In genomic region chr3:112640864-112641751, GRCh38 we compare ENCODE assay signal across 9 cellular contexts. TPM values are rescaled to one million over a fixed set of nuclear protein-coding genes. Genes with fewer than 3 reads are reported as not detected.
DNase-seq lines count a peak whose midpoint lies in the region; ATAC-seq and TF ChIP-seq lines count a peak whose summit lies in the region.
"Had no signal": no experiment of that assay in that cellular context is flagged by ENCODE, and none has a peak within 500 bp of the region (broad histone marks: within the 10 kb centered on the region; RNA-seq: fewer than 3 reads in every experiment).

Gene CCDC80 (minus strand): TSS chr3:112641143. CDS start chr3:112639905, 1,238 bp downstream.

- ATAC-seq in HG03095 (IDR thresholded peaks at IDR 0.05; ENCODE audit: unreplicated experiment): no peak

- H3K27ac ChIP-seq in iPS-18a (ENCODE audit: low read length) (peak within 1 kb of the TSS; percentile 42), stomach smooth muscle (ENCODE audit: low read length) (peak within 1 kb of the TSS; percentile 92), substantia nigra (ENCODE audit: low read depth, low read length, poor library complexity, severe bottlenecking) (no peak within 1 kb of the TSS)

- no peak within 1 kb of the TSS for H3K4me3 Mint-ChIP-seq in HFFc6
- H3K4me3 Mint-ChIP-seq: brain had no signal

- no peaks in the 10 kb centered on the region; the same call in 1 of the 2 replicates for H3K27me3 Mint-ChIP-seq in HFFc6 (ENCODE audit: insufficient read depth)
- H3K27me3 Mint-ChIP-seq: brain had no signal

- DNase-seq in HFFc6 (peak; percentile 96), astrocyte of the cerebellum (ENCODE audit: low read depth) (peak; percentile 92), NCI-H1092 treated with DMSO at 0.1 percent for 48 hours (lab: John Stamatoyannopoulos, UW) (no peak), substantia nigra (lab: John Stamatoyannopoulos, UW) (no peak), CD1c-positive myeloid dendritic cell (ENCODE audit: extremely low spot score) (no peak)

- H3K27me3 ChIP-seq in iPS-18a (ENCODE audit: control insufficient read depth, insufficient read depth, low read length): no peaks in the 10 kb centered on the region
- H3K27me3 ChIP-seq in stomach smooth muscle (ENCODE audit: control insufficient read depth in 1 of 2, insufficient read depth in 2 of 2, low read length in 2 of 2): no peaks in the 10 kb centered on the region

- H3K27ac Mint-ChIP-seq in HFFc6: no peak within 1 kb of the TSS

- peaks cover 15% of the 10 kb centered on the region; the same call in 1 of the 2 replicates for H3K36me3 Mint-ChIP-seq in HFFc6 (ENCODE audit: low read depth)
- H3K36me3 Mint-ChIP-seq: brain had no signal

- peak within 1 kb of the TSS; percentile 42 for H3K9ac ChIP-seq in iPS-18a (ENCODE audit: low read length)
- H3K9ac ChIP-seq in stomach smooth muscle (ENCODE audit: low read length in 2 of 2): peak within 1 kb of the TSS; percentile 72 to 90

- H3K36me3 ChIP-seq in iPS-18a (ENCODE audit: control insufficient read depth, low read depth, low read length): no peaks in the 10 kb centered on the region
- H3K36me3 ChIP-seq in stomach smooth muscle (ENCODE audit: control insufficient read depth in 2 of 2, insufficient read depth in 2 of 2, low read length in 2 of 2): no peaks in the 10 kb centered on the region

- peaks cover 3% of the 10 kb centered on the region; the same call in 1 of the 2 replicates for H3K9me3 Mint-ChIP-seq in HFFc6

- H3K4me1 ChIP-seq in iPS-18a (ENCODE audit: control insufficient read depth, low read depth, low read length) (peaks cover 38% of the 10 kb centered on the region), stomach smooth muscle (ENCODE audit: control insufficient read depth, insufficient read depth, low read length) (peaks cover 67% of the 10 kb centered on the region)

- peak within 1 kb of the TSS; percentile 66 for H3K4me3 ChIP-seq in astrocyte of the cerebellum (ENCODE audit: low read depth, low read length)
- H3K4me3 ChIP-seq in iPS-18a (ENCODE audit: low read length): peak within 1 kb of the TSS; percentile 26
- H3K4me3 ChIP-seq in stomach smooth muscle (ENCODE audit: low read length in 2 of 2): peak within 1 kb of the TSS; percentile 78 to 83

- H3K9me3 ChIP-seq in iPS-18a (ENCODE audit: control insufficient read depth, low read depth, low read length): no peaks in the 10 kb centered on the region
- no peaks in the 10 kb centered on the region for H3K9me3 ChIP-seq in stomach smooth muscle (ENCODE audit: control insufficient read depth in 2 of 2, low read length in 2 of 2)

- no peak for TF ChIP-seq CTCF in HFFc6 (IDR thresholded peaks at IDR 0.05)
- TF ChIP-seq CTCF in astrocyte of the cerebellum (IDR thresholded peaks at IDR 0.05; ENCODE audit: low read depth, low read length, missing control alignments): no peak

- in situ Hi-C loops in astrocyte of the cerebellum (cut with HindIII; ENCODE audit: low sequenced_read_pairs): loop anchor here (25.0 kb wide), 2 partner anchors 171 to 346 kb away; partner anchors contain the start of genes CD200R1 and GTPBP8

- peaks cover 4% of the 10 kb centered on the region for H3K4me1 Mint-ChIP-seq in HFFc6 (ENCODE audit: low read depth)

RNA-seq across cellular contexts. Expression of gene CCDC80, which starts in this region (rescaled TPM):
- total RNA-seq in HFFc6 (2021; fragmentation: NEBNext Ultra II Directional; extraction: Animal tissue kit (Norgen Biotek cat#: 25700)): 100 to 1,000 TPM; 326 to 388 (median 358) TPM

Comparison
In these comparisons a context has a peak if more than half of its experiments do, and no peak if none do; other contexts are left out.
1. DNase-seq: peak in HFFc6 (single experiment) and astrocyte of the cerebellum (single experiment); none in NCI-H1092 treated with DMSO at 0.1 percent for 48 hours (single experiment), substantia nigra (0 of 49) and CD1c-positive myeloid dendritic cell (single experiment).
2. H3K4me3 ChIP-seq: peak in every context shown above with its lines; median percentile 80 in stomach smooth muscle; 66 in astrocyte of the cerebellum; 26 in iPS-18a.